15 cellular contexts compared by ENCODE assay signal in the genomic region with DNA sequence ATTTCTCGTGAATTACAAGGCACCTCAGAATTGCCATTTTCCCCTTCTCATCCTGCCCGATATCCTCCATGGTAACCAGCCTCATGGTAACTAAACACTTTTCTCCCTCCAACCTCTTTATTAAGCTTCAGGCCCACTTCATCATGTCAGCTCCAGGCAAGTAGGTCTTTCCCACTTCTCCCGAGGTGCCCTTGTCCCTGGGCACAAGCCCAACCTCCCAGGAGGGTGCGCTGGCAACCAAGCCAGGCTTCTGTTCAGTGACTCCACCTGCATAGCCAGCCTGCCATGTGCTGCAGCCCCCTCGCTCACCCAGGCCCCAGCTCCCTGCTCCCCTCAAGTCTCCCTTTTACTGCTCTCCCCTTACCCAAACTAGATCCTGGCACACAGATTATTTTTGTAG. TPM values are rescaled to one million over a fixed set of nuclear protein-coding genes. Genes with fewer than 3 reads are reported as not detected.
"Had no signal": no experiment of that assay in that cellular context is flagged by ENCODE, and none has a peak within 500 bp of the region (broad histone marks: within the 10 kb centered on the region; RNA-seq: fewer than 3 reads in every experiment).

No MANE protein-coding gene starts in this region.

- H3K36me3 Mint-ChIP-seq: activated CD4-positive, alpha-beta memory T cell treated with anti-CD3 and anti-CD28 coated beads for 36 hours; naive thymus-derived CD4-positive, alpha-beta T cell; stimulated activated naive B cell treated with anti-CD40 and anti-IgM and Interleukin-4, amounts not matched to agents 10 μg/mL and 1 μg/mL and 100 μg/mL, for 72 hours had no signal

- DNase-seq: activated CD4-positive, alpha-beta memory T cell treated with anti-CD3 and anti-CD28 coated beads for 36 hours; activated naive CD8-positive, alpha-beta T cell treated with anti-CD3 and anti-CD28 coated beads, Interleukin-2, amount 50 U/mL, for 24 hours; effector CD8-positive, alpha-beta T cell; hippocampal formation; naive thymus-derived CD4-positive, alpha-beta T cell; nucleus accumbens; sigmoid colon; stimulated activated CD4-positive, alpha-beta T cell treated with anti-CD3 and anti-CD28 coated beads, Interleukin-2, amount 100 ng/mL, for 24 hours; stimulated activated naive B cell treated with anti-CD40 and anti-IgM and Interleukin-4, amounts not matched to agents 10 μg/mL and 1 μg/mL and 100 μg/mL, for 72 hours; T-helper 9 cell had no signal

- H3K36me3 ChIP-seq: gastroesophageal sphincter, prostate gland, sigmoid colon had no signal

- H3K27ac Mint-ChIP-seq: activated CD4-positive, alpha-beta memory T cell treated with anti-CD3 and anti-CD28 coated beads for 36 hours; activated naive CD8-positive, alpha-beta T cell treated with anti-CD3 and anti-CD28 coated beads, Interleukin-2, amount 50 U/mL, for 24 hours; naive thymus-derived CD4-positive, alpha-beta T cell; stimulated activated naive B cell treated with anti-CD40 and anti-IgM and Interleukin-4, amounts not matched to agents 10 μg/mL and 1 μg/mL and 100 μg/mL, for 72 hours had no signal

- H3K9me3 ChIP-seq: gastroesophageal sphincter, prostate gland, sigmoid colon, tibial nerve had no signal

- H3K27me3 ChIP-seq: gastroesophageal sphincter, sigmoid colon, tibial nerve had no signal

- H3K4me3 ChIP-seq: coronary artery, gastroesophageal sphincter, lung, prostate gland, sigmoid colon, tibial nerve had no signal

- H3K9me3 Mint-ChIP-seq: activated CD4-positive, alpha-beta memory T cell treated with anti-CD3 and anti-CD28 coated beads for 36 hours; activated naive CD8-positive, alpha-beta T cell treated with anti-CD3 and anti-CD28 coated beads, Interleukin-2, amount 50 U/mL, for 24 hours; naive thymus-derived CD4-positive, alpha-beta T cell; stimulated activated naive B cell treated with anti-CD40 and anti-IgM and Interleukin-4, amounts not matched to agents 10 μg/mL and 1 μg/mL and 100 μg/mL, for 72 hours had no signal

- H3K4me3 Mint-ChIP-seq: activated CD4-positive, alpha-beta memory T cell treated with anti-CD3 and anti-CD28 coated beads for 36 hours; activated naive CD8-positive, alpha-beta T cell treated with anti-CD3 and anti-CD28 coated beads, Interleukin-2, amount 50 U/mL, for 24 hours; naive thymus-derived CD4-positive, alpha-beta T cell; stimulated activated naive B cell treated with anti-CD40 and anti-IgM and Interleukin-4, amounts not matched to agents 10 μg/mL and 1 μg/mL and 100 μg/mL, for 72 hours had no signal

- H3K27me3 Mint-ChIP-seq: activated CD4-positive, alpha-beta memory T cell treated with anti-CD3 and anti-CD28 coated beads for 36 hours; activated naive CD8-positive, alpha-beta T cell treated with anti-CD3 and anti-CD28 coated beads, Interleukin-2, amount 50 U/mL, for 24 hours had no signal

- H3K27ac ChIP-seq: prostate gland, sigmoid colon, tibial nerve had no signal

- ATAC-seq: activated naive CD8-positive, alpha-beta T cell treated with anti-CD3 and anti-CD28 coated beads, Interleukin-2, amount 50 U/mL, for 24 hours; gastroesophageal sphincter; naive thymus-derived CD4-positive, alpha-beta T cell; stimulated activated naive B cell treated with anti-CD40 and anti-IgM and Interleukin-4, amounts not matched to agents 10 μg/mL and 1 μg/mL and 100 μg/mL, for 72 hours had no signal

RNA-seq across cellular contexts. Expression of gene AFAP1L1, which starts 47.4 kb away (rescaled TPM):
- total RNA-seq: activated CD4-positive, alpha-beta memory T cell treated with anti-CD3 and anti-CD28 coated beads for 36 hours had no signal
